Comparison of ENCODE assay signal across 11 cellular contexts in genomic region chr3:184603156-184604030, GRCh38. TPM values are rescaled to one million over a fixed set of nuclear protein-coding genes. Genes with fewer than 3 reads are reported as not detected.
DNase-seq lines count a peak whose midpoint lies in the region; ATAC-seq, FAIRE-seq and TF ChIP-seq lines count a peak whose summit lies in the region.
"Had no signal": no experiment of that assay in that cellular context is flagged by ENCODE, and none has a peak within 500 bp of the region (broad histone marks: within the 10 kb centered on the region; RNA-seq: fewer than 3 reads in every experiment).

No MANE protein-coding gene starts in this region.

- H3K9me3 ChIP-seq in DOHH2 (ENCODE audit: control insufficient read depth, insufficient read depth, low read length) (no peaks in the 10 kb centered on the region), adrenal gland (replicated peaks in 1 of 3) (no peaks in the 10 kb centered on the region), iPS-15b (ENCODE audit: control insufficient read depth, insufficient read depth, low read length) (no peaks in the 10 kb centered on the region), sigmoid colon (no peaks in the 10 kb centered on the region)

- H3K4me1 ChIP-seq in DOHH2 (ENCODE audit: control insufficient read depth, low read length) (peaks cover 43% of the 10 kb centered on the region), adrenal gland (replicated peaks in 1 of 2) (peaks cover 28 to 34% of the 10 kb centered on the region in 2 donors), iPS-15b (ENCODE audit: control insufficient read depth, insufficient read depth, low read length) (peaks cover 12% of the 10 kb centered on the region), sigmoid colon (peaks cover 0 to 36% (median 25%) of the 10 kb centered on the region in 4 donors)

- no peak for FAIRE-seq in D721Med (lab: Jason Lieb, UNC)

- WGBS in adrenal gland, 4 donors = 28 to 36% (median 30%) methylated on average over 18 to 20 of the region's 20 CpGs
- WGBS in sigmoid colon, 2 donors = 29 to 51% methylated on average over 20 of the region's 20 CpGs

- H3K79me2 ChIP-seq in DOHH2 (ENCODE audit: control insufficient read depth, low read length) = no peaks in the 10 kb centered on the region

- H3K9ac ChIP-seq in iPS-15b (ENCODE audit: low read depth, low read length) = no peak overlapping the region

- no peak for ATAC-seq in GM18870 (IDR thresholded peaks at IDR 0.05; ENCODE audit: unreplicated experiment)

- no peak for TF ChIP-seq EP300 in sigmoid colon (IDR thresholded peaks at IDR 0.05)

- H3K4me2 ChIP-seq in DOHH2 (ENCODE audit: low read length) = peak overlapping the region; percentile 55

- TF ChIP-seq CTCF in DOHH2 (IDR thresholded peaks at IDR 0.05; ENCODE audit: low read depth, low read length, poor library complexity, severe bottlenecking) (no peak), adrenal gland (IDR thresholded peaks at IDR 0.05) (no peak), sigmoid colon (IDR thresholded peaks at IDR 0.05) (no peak), D721Med (IDR thresholded peaks at IDR 0.05; ENCODE audit: insufficient read depth, missing control alignments) (no peak)

- H3K9me2 ChIP-seq in DOHH2 (replicated peaks; ENCODE audit: control insufficient read depth, low read length) = no peaks in the 10 kb centered on the region

- no peaks in the 10 kb centered on the region for H3F3A ChIP-seq in DOHH2 (ENCODE audit: control insufficient read depth, insufficient read depth)

- peak in 1 of 2 donors; percentile 36 for TF ChIP-seq POLR2A in adrenal gland (IDR thresholded peaks at IDR 0.05)
- no peak for TF ChIP-seq POLR2A in sigmoid colon (IDR thresholded peaks at IDR 0.05)

- H3K4me3 ChIP-seq in DOHH2 (ENCODE audit: low read length) (peak overlapping the region; percentile 33; the same call in 1 of the 2 replicates), adrenal gland (peak overlapping the region in 2 of 4 donors; percentile 41 to 66), iPS-15b (ENCODE audit: low read depth, low read length) (peak overlapping the region; percentile 60), sigmoid colon (peak overlapping the region; percentile 8 to 49 (median 45))

- in situ Hi-C loops in KBM-7 (cut with MboI; ENCODE audit: low pct_unique_long_range_greater_than_20kb, low sequenced_read_pairs) = no loop called here

- no peaks in the 10 kb centered on the region for H3K36me3 ChIP-seq in DOHH2 (ENCODE audit: control insufficient read depth, low read length)
- no peaks in the 10 kb centered on the region for H3K36me3 ChIP-seq in adrenal gland (replicated peaks in 1 of 2)
- no peaks in the 10 kb centered on the region for H3K36me3 ChIP-seq in iPS-15b (ENCODE audit: control insufficient read depth, insufficient read depth, low read length)
- H3K36me3 ChIP-seq in sigmoid colon = no peaks in the 10 kb centered on the region

- DNase-seq in adrenal gland (peak in 1 of 7 donors; percentile 28), sigmoid colon (no peak), KBM-7 (no peak), COLO668 (lab: John Stamatoyannopoulos, UW; ENCODE audit: unreplicated experiment) (no peak), D721Med (ENCODE audit: insufficient read length, low spot score) (no peak)
- DNase-seq: activated gamma-delta T cell, DND-41, T-helper 9 cell had no signal

- H4K20me1 ChIP-seq in DOHH2 (ENCODE audit: control insufficient read depth, insufficient read depth, low read depth, low read length) = no peaks in the 10 kb centered on the region

- peaks cover 4% of the 10 kb centered on the region; the same call in 1 of the 2 replicates for H3K27me3 ChIP-seq in DOHH2 (ENCODE audit: control insufficient read depth, low read length)
- no peaks in the 10 kb centered on the region for H3K27me3 ChIP-seq in adrenal gland
- H3K27me3 ChIP-seq in iPS-15b (ENCODE audit: control insufficient read depth, insufficient read depth, low read length) = peaks cover 91% of the 10 kb centered on the region
- peaks cover 15 to 50% (median 35%) of the 10 kb centered on the region in 3 donors for H3K27me3 ChIP-seq in sigmoid colon

- intact Hi-C loops in adrenal gland (cut with DNase I) (no loop called here), sigmoid colon (cut with DNase I) (no loop called here)

- H3K27ac ChIP-seq in DOHH2 (ENCODE audit: low read depth, low read length) (no peak overlapping the region), adrenal gland (peak overlapping the region in 4 of 5 donors; percentile 8 to 61 (median 50)), sigmoid colon (peak overlapping the region in 2 of 4 donors; percentile 12 to 27)

RNA-seq across cellular contexts. Expression of gene EPHB3, which starts 41.8 kb away (rescaled TPM):
- total RNA-seq in adrenal gland (1 to 10 TPM in 5 of 8 donors, under 1 TPM in 3; 0.52 to 3.1 (median 1.3) TPM), sigmoid colon (1 to 10 TPM; 1.8 to 2.8 (median 2.2) TPM)
- polyA plus RNA-seq in adrenal gland (1 to 10 TPM in 2 of 3 donors, under 1 TPM in 1; 0.29 to 1.2 (median 1.0) TPM), sigmoid colon (10 to 100 TPM in 1 of 3 donors, 1 to 10 TPM in 2; 1.6 to 20.2 (median 1.8) TPM)
